In the genomic region with DNA sequence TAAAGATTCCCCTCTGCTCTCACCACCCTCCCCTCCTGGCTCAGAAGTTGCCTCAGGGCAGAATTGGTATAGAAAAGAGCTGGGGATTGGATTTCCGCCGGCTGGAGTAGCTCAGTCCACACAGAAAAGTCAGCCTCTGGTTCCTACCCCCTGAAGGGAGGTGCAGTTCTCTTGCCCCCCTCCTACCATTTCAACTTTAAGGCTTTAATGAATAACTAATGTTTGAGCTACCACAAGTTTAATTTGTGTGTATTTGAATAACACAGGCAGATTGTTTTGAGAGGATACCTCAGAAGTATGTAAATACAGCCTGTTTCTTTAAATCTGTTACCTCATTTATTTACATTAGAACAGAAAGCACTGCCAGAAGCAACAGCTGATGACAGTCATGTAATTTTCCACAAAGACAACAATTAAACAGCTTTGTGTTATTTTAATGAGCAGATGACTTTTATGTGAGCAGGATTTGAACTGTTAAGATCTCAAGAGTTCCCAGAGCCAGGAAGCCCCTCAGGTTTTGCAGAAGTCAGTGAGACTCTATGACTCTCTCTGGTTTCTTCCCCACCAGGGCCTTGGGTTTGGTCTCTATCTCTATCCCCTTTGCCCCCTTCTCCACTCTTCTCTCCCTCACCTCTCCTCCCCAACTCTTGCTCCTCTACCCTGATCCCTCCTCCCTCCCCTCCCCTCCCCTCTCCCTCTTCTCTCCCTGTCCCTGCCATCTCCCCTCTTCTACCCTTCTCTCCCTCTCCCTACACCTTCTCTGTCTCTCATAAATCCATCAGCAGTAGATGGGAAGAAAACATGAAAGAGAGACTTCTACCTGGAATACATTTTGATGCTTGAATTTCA, we compare ENCODE assay signal across 8 cellular contexts. TPM values are rescaled to one million over a fixed set of nuclear protein-coding genes. Genes with fewer than 3 reads are reported as not detected.
DNase-seq lines count a peak whose midpoint lies in the region; ATAC-seq, FAIRE-seq and TF ChIP-seq lines count a peak whose summit lies in the region.

No MANE protein-coding gene starts in this region.

- WGBS in mesodermal cell (ENCODE audit: insufficient coverage in 2 of 2), 2 experiments = no CpG with 5 or more reads among the region's 2 CpGs
- 48 to 64% methylated on average over 2 of the region's 2 CpGs for WGBS in upper lobe of left lung, 2 donors
- WGBS in testis, 2 donors = 76 to 79% methylated on average over 2 of the region's 2 CpGs

- no peak overlapping the region for H3K4me3 ChIP-seq in bronchial epithelial cell (ENCODE audit: low read depth, low read length)
- no peak overlapping the region for H3K4me3 ChIP-seq in mesodermal cell (ENCODE audit: extremely low read depth, insufficient read depth, low read length, poor library complexity, severe bottlenecking)
- no peak overlapping the region for H3K4me3 ChIP-seq in upper lobe of left lung
- H3K4me3 ChIP-seq in testis = no peak overlapping the region

- H3K27me3 ChIP-seq in bronchial epithelial cell (ENCODE audit: control insufficient read depth, insufficient read depth, low read length) (no peaks in the 10 kb centered on the region), upper lobe of left lung (no peaks in the 10 kb centered on the region), testis (no peaks in the 10 kb centered on the region)

- TF ChIP-seq POLR2A in upper lobe of left lung (IDR thresholded peaks at IDR 0.05) = no peak
- no peak for TF ChIP-seq POLR2A in testis (IDR thresholded peaks at IDR 0.05)

- H3K4me1 ChIP-seq in mesodermal cell (ENCODE audit: control insufficient read depth, insufficient read depth, low read length, poor library complexity, severe bottlenecking) = peaks cover 81% of the 10 kb centered on the region
- peaks cover 23 to 53% (median 48%) of the 10 kb centered on the region in 4 donors for H3K4me1 ChIP-seq in upper lobe of left lung
- H3K4me1 ChIP-seq in testis = no peaks in the 10 kb centered on the region

- FAIRE-seq in bronchial epithelial cell (lab: Jason Lieb, UNC) = no peak

- H3K27ac ChIP-seq in mesodermal cell (ENCODE audit: low read depth, low read length, severe bottlenecking) (peak overlapping the region; percentile 50), upper lobe of left lung (peak overlapping the region in 2 of 4 donors; percentile 16 to 56), testis (no peak overlapping the region)

- TF ChIP-seq CTCF in bronchial epithelial cell (IDR thresholded peaks at IDR 0.05; ENCODE audit: insufficient read depth, low read length, severe bottlenecking) (no peak), upper lobe of left lung (IDR thresholded peaks at IDR 0.05) (no peak), testis (IDR thresholded peaks at IDR 0.05) (no peak)

- ATAC-seq in upper lobe of left lung (ENCODE audit: low FRiP score in 2 of 2) (no peak), GM18520 (IDR thresholded peaks at IDR 0.05; ENCODE audit: unreplicated experiment) (no peak), GM19351 (IDR thresholded peaks at IDR 0.05; ENCODE audit: unreplicated experiment) (no peak)

- TF ChIP-seq EP300 in upper lobe of left lung (IDR thresholded peaks at IDR 0.05) = no peak

- H3K9me3 ChIP-seq in mesodermal cell (ENCODE audit: control insufficient read depth, low read length) (no peaks in the 10 kb centered on the region), upper lobe of left lung (no peaks in the 10 kb centered on the region), testis (no peaks in the 10 kb centered on the region)

- DNase-seq in DMS153 treated with DMSO at 0.1 percent for 48 hours (lab: John Stamatoyannopoulos, UW; ENCODE audit: unreplicated experiment) (peak; percentile 88), NCI-H2107 (lab: John Stamatoyannopoulos, UW) (peak; percentile 37), bronchial epithelial cell (ENCODE audit: low read depth) (peak; percentile 64), upper lobe of left lung (no peak), testis (no peak)

- H3K36me3 ChIP-seq in bronchial epithelial cell (ENCODE audit: control insufficient read depth, insufficient read depth, low read length) = no peaks in the 10 kb centered on the region
- H3K36me3 ChIP-seq in mesodermal cell (ENCODE audit: control insufficient read depth, insufficient read depth, low read length) = peaks cover 15% of the 10 kb centered on the region
- H3K36me3 ChIP-seq in upper lobe of left lung = no peaks in the 10 kb centered on the region
- no peaks in the 10 kb centered on the region for H3K36me3 ChIP-seq in testis (ENCODE audit: low read depth, missing control alignments)

- intact Hi-C loops in testis (cut with DNase I; ENCODE audit: low total_unique reads) = no loop called here

RNA-seq across cellular contexts. Expression of a gene that starts 26.3 kb away (rescaled TPM):
- 9.9 and 36.6 TPM in 2 replicates for total RNA-seq in bronchial epithelial cell
- 10.2 TPM for polyA plus RNA-seq in mesodermal cell (2013, experiment 1 of 2)
- polyA plus RNA-seq in mesodermal cell (2013, experiment 2 of 2) = 9.3 TPM
- total RNA-seq in upper lobe of left lung = 10 to 100 TPM in 5 of 6 donors, 1 to 10 TPM in 1; 7.7 to 13.7 (median 11.9) TPM
- total RNA-seq in testis = 10 to 100 TPM; 12.3 to 14.6 TPM
- polyA plus RNA-seq in testis (ENCODE audit: insufficient read depth, low read depth, low replicate concordance) = 17.4 TPM

Comparison
In these comparisons a context has a peak if more than half of its experiments do, and no peak if none do; other contexts are left out.
1. DNase-seq: peak in DMS153 treated with DMSO at 0.1 percent for 48 hours (single experiment), NCI-H2107 (single experiment) and bronchial epithelial cell (single experiment); none in upper lobe of left lung (0 of 2) and testis (single experiment).